Comparison of ENCODE assay signal across 9 cellular contexts in genomic region chr1:157193702-157194391, GRCh38. TPM values are rescaled to one million over a fixed set of nuclear protein-coding genes. Genes with fewer than 3 reads are reported as not detected.
DNase-seq lines count a peak whose midpoint lies in the region; ATAC-seq and TF ChIP-seq lines count a peak whose summit lies in the region.
"Had no signal": no experiment of that assay in that cellular context is flagged by ENCODE, and none has a peak within 500 bp of the region (broad histone marks: within the 10 kb centered on the region; RNA-seq: fewer than 3 reads in every experiment).

No MANE protein-coding gene starts in this region.

- peak; percentile 9 for DNase-seq in BJ (ENCODE audit: low read depth)
- peak; percentile 68 to 89 for DNase-seq in HAP-1 (ENCODE audit: low spot score in 2 of 2)
- peak; percentile 24 to 70 for DNase-seq in NCI-H524 (lab: John Stamatoyannopoulos, UW)
- DNase-seq in activated CD4-positive, alpha-beta T cell treated with anti-CD3 and anti-CD28 coated beads, Interleukin-2, amount 50 U/mL, for 24 hours (ENCODE audit: low read depth in 1 of 2, low spot score in 1 of 2) = peak; percentile 20 to 23
- peak; percentile 6 for DNase-seq in epithelial cell of proximal tubule (ENCODE audit: low read depth)
- peak; percentile 88 for DNase-seq in nephron progenitor cell
- DNase-seq in type B pancreatic cell (ENCODE audit: extremely low spot score, unreplicated experiment) = no peak

- in situ Hi-C loops in HAP-1 (cut with MboI; ENCODE audit: low sequenced_read_pairs) = loop anchor here (10.0 to 25.0 kb wide), 2 partner anchors 171 to 918 kb away; no protein-coding TSS in a partner anchor

- H3K36me3 ChIP-seq in BJ (ENCODE audit: control insufficient read depth, insufficient read depth, low read length) (no peaks in the 10 kb centered on the region), HAP-1 (replicated peaks) (no peaks in the 10 kb centered on the region)
- H3K36me3 ChIP-seq: ovary had no signal

- H3K27me3 Mint-ChIP-seq in nephron progenitor cell (ENCODE audit: low read depth, poor library complexity) (peaks cover 8% of the 10 kb centered on the region), type B pancreatic cell (peaks cover 10% of the 10 kb centered on the region)

- H3K27ac Mint-ChIP-seq in nephron progenitor cell = no peak overlapping the region
- peak overlapping the region; percentile 45 for H3K27ac Mint-ChIP-seq in type B pancreatic cell

- H3K9me3 Mint-ChIP-seq in nephron progenitor cell (no peaks in the 10 kb centered on the region), type B pancreatic cell (no peaks in the 10 kb centered on the region)

- no peak for ATAC-seq in HG02870 (IDR thresholded peaks at IDR 0.05; ENCODE audit: unreplicated experiment)

- H3K9me3 ChIP-seq in HAP-1 = no peaks in the 10 kb centered on the region
- H3K9me3 ChIP-seq: ovary had no signal

- H3K27me3 ChIP-seq in BJ (ENCODE audit: control insufficient read depth, insufficient read depth, low read length) (peaks cover 5% of the 10 kb centered on the region), HAP-1 (ENCODE audit: low read depth) (peaks cover 8% of the 10 kb centered on the region; the same call in 1 of the 2 replicates)
- H3K27me3 ChIP-seq: ovary had no signal

- POLR2A ChIA-PET in BJ (lab: Charles Lee) = no interaction called here

- no peaks in the 10 kb centered on the region for H3K4me1 ChIP-seq in HAP-1

- CTCF ChIA-PET in BJ (lab: Yijun Ruan, JAX) = interaction anchor here (0.6 to 2.2 kb wide), 6 partner anchors 11 to 312 kb away, joined by 3 to 7 read pairs (median 4); no protein-coding TSS in a partner anchor

- H3K4me1 Mint-ChIP-seq in nephron progenitor cell = peaks cover 11% of the 10 kb centered on the region
- peaks cover 17% of the 10 kb centered on the region for H3K4me1 Mint-ChIP-seq in type B pancreatic cell (ENCODE audit: unreplicated experiment)

- H3K4me3 ChIP-seq in BJ (ENCODE audit: low read depth, low read length) = no peak overlapping the region
- H3K4me3 ChIP-seq in HAP-1 = no peak overlapping the region
- no peak overlapping the region for H3K4me3 ChIP-seq in epithelial cell of proximal tubule (ENCODE audit: low read depth, low read length)
- H3K4me3 ChIP-seq: ovary had no signal

- peak; percentile 75 for TF ChIP-seq CTCF in BJ (IDR thresholded peaks at IDR 0.05; ENCODE audit: insufficient read depth, low read depth, low read length)
- TF ChIP-seq CTCF in epithelial cell of proximal tubule (conservative IDR thresholded peaks at IDR 0.05; ENCODE audit: low read depth, low read length) = peak; percentile 86
- peak; percentile 76 for TF ChIP-seq CTCF in nephron progenitor cell (IDR thresholded peaks at IDR 0.05)
- TF ChIP-seq CTCF in type B pancreatic cell (conservative IDR thresholded peaks at IDR 0.05) = peak; percentile 84

- H3K36me3 Mint-ChIP-seq in nephron progenitor cell (ENCODE audit: low read depth) (no peaks in the 10 kb centered on the region), type B pancreatic cell (no peaks in the 10 kb centered on the region)

- H3K4me3 Mint-ChIP-seq in nephron progenitor cell (no peak overlapping the region), type B pancreatic cell (no peak overlapping the region)

RNA-seq across cellular contexts. Expression of gene ETV3, which starts 55.7 kb away (rescaled TPM):
- polyA plus RNA-seq in BJ (2011; rRNA removed) = 7.4 and 7.9 TPM in 2 replicates
- 19.7 and 25.8 TPM in 2 replicates for polyA minus RNA-seq in BJ (2011; rRNA and poly(A)+ RNA removed)
- total RNA-seq in epithelial cell of proximal tubule = 6.9 and 7.7 TPM in 2 replicates
- 41.0 and 90.4 TPM in 2 replicates for total RNA-seq in type B pancreatic cell (ENCODE audit: low replicate concordance)
